In genomic region chr11:115612331-115612730, GRCh38 we compare ENCODE assay signal across 18 cellular contexts.
A peak's percentile ranks its signal among the peaks of the same experiment; 100 is the strongest.
DNase-seq lines count a peak whose midpoint lies in the region; ATAC-seq and TF ChIP-seq lines count a peak whose summit lies in the region.
"Had no signal": no experiment of that assay in that cellular context is flagged by ENCODE, and none has a peak within 500 bp of the region (broad histone marks: within the 10 kb centered on the region; RNA-seq: fewer than 3 reads in every experiment).

No MANE protein-coding gene starts in this region.

- CTCF ChIA-PET in activated CD8-positive, alpha-beta T cell treated with anti-CD3 and anti-CD28 coated beads for 36 hours (lab: Charles Lee), result no interaction called here

- peaks cover 3% of the 10 kb centered on the region for H3K9me3 Mint-ChIP-seq in activated CD8-positive, alpha-beta T cell treated with anti-CD3 and anti-CD28 coated beads for 36 hours
- H3K9me3 Mint-ChIP-seq: T-helper 2 cell treated with Interferon-gamma antibody and Interleukin-4, amounts not matched to agents 5 μg/mL and 100 μg/mL, for 36 hours had no signal

- no peaks in the 10 kb centered on the region for H3K36me3 Mint-ChIP-seq in activated CD8-positive, alpha-beta T cell treated with anti-CD3 and anti-CD28 coated beads for 36 hours (ENCODE audit: low read depth)
- H3K36me3 Mint-ChIP-seq: natural killer cell treated with Interleukin-12 subunit alpha and Interleukin-12 subunit beta and Interleukin-15 and Interleukin-18, amount 100 ng/mL, for 72 hours had no signal

- DNase-seq in ELF-1 (ENCODE audit: low read depth, low spot score) (peak; percentile 40), NCI-H69 (lab: John Stamatoyannopoulos, UW) (peak; percentile 72), fibroblast of gingiva (ENCODE audit: low read depth) (peak; percentile 33), myocyte (ENCODE audit: low read depth) (peak; percentile 2), cerebellar cortex (ENCODE audit: low spot score) (no peak), hepatic stellate cell (ENCODE audit: low spot score) (no peak)
- no peak for DNase-seq in activated CD8-positive, alpha-beta T cell treated with anti-CD3 and anti-CD28 coated beads for 36 hours
- DNase-seq: activated B cell treated with CpG ODN at 0.5 μM for 24 hours; activated naive CD4-positive, alpha-beta T cell treated with anti-CD3 and anti-CD28 coated beads for 36 hours; activated T-cell treated with anti-CD3 and anti-CD28 coated beads, Interleukin-2, amount 50 U/mL, for 48 hours; kidney glomerular epithelial cell; NCI-H1105; SK-N-SH; stimulated activated CD4-positive, alpha-beta T cell treated with anti-CD3 and anti-CD28 coated beads, Interleukin-4, amount 100 ng/mL, for 24 hours had no signal

- H3K27ac Mint-ChIP-seq in activated CD8-positive, alpha-beta T cell treated with anti-CD3 and anti-CD28 coated beads for 36 hours, result no peak overlapping the region
- H3K27ac Mint-ChIP-seq: activated B cell treated with CpG ODN at 0.5 μM for 24 hours; activated naive CD4-positive, alpha-beta T cell treated with anti-CD3 and anti-CD28 coated beads for 36 hours; natural killer cell treated with Interleukin-12 subunit alpha and Interleukin-12 subunit beta and Interleukin-15 and Interleukin-18, amount 100 ng/mL, for 72 hours; stimulated activated naive CD8-positive, alpha-beta T cell treated with anti-CD3 and anti-CD28 coated beads, Interleukin-15, Interleukin-2, amounts not matched to agents 100 ng/mL and 50 ng/mL, for 24 hours; T-helper 2 cell treated with Interferon-gamma antibody and Interleukin-4, amounts not matched to agents 5 μg/mL and 100 μg/mL, for 36 hours had no signal

- no peak overlapping the region for H3K4me3 Mint-ChIP-seq in activated CD8-positive, alpha-beta T cell treated with anti-CD3 and anti-CD28 coated beads for 36 hours
- H3K4me3 Mint-ChIP-seq: activated B cell treated with CpG ODN at 0.5 μM for 24 hours; activated naive CD4-positive, alpha-beta T cell treated with anti-CD3 and anti-CD28 coated beads for 36 hours; natural killer cell treated with Interleukin-12 subunit alpha and Interleukin-12 subunit beta and Interleukin-15 and Interleukin-18, amount 100 ng/mL, for 72 hours; stimulated activated naive CD8-positive, alpha-beta T cell treated with anti-CD3 and anti-CD28 coated beads, Interleukin-15, Interleukin-2, amounts not matched to agents 100 ng/mL and 50 ng/mL, for 24 hours; T-helper 2 cell treated with Interferon-gamma antibody and Interleukin-4, amounts not matched to agents 5 μg/mL and 100 μg/mL, for 36 hours had no signal

- no peak for ATAC-seq in activated CD8-positive, alpha-beta T cell treated with anti-CD3 and anti-CD28 coated beads for 36 hours
- no peak for ATAC-seq in GM18858 (IDR thresholded peaks at IDR 0.05; ENCODE audit: unreplicated experiment)
- ATAC-seq: natural killer cell treated with Interleukin-12 subunit alpha and Interleukin-12 subunit beta and Interleukin-15 and Interleukin-18, amount 100 ng/mL, for 72 hours had no signal

- POLR2A ChIA-PET in activated CD8-positive, alpha-beta T cell treated with anti-CD3 and anti-CD28 coated beads for 36 hours (lab: Charles Lee), result interaction anchor here (0.7 kb wide), 1 partner anchor 531 kb away, joined by 3 read pairs; no protein-coding TSS in a partner anchor

- intact Hi-C loops in activated CD8-positive, alpha-beta T cell treated with anti-CD3 and anti-CD28 coated beads for 36 hours (cut with micrococcal nuclease), result no loop called here

- H3K4me1 Mint-ChIP-seq in activated CD8-positive, alpha-beta T cell treated with anti-CD3 and anti-CD28 coated beads for 36 hours (ENCODE audit: low read depth), result no peaks in the 10 kb centered on the region
- H3K4me1 Mint-ChIP-seq: activated B cell treated with CpG ODN at 0.5 μM for 24 hours had no signal

- no peaks in the 10 kb centered on the region for H3K27me3 Mint-ChIP-seq in activated CD8-positive, alpha-beta T cell treated with anti-CD3 and anti-CD28 coated beads for 36 hours
- H3K27me3 Mint-ChIP-seq: activated B cell treated with CpG ODN at 0.5 μM for 24 hours; stimulated activated naive CD8-positive, alpha-beta T cell treated with anti-CD3 and anti-CD28 coated beads, Interleukin-15, Interleukin-2, amounts not matched to agents 100 ng/mL and 50 ng/mL, for 24 hours had no signal

- TF ChIP-seq CTCF in activated CD8-positive, alpha-beta T cell treated with anti-CD3 and anti-CD28 coated beads for 36 hours (IDR thresholded peaks at IDR 0.05), result no peak

Comparison
In these comparisons a context has a peak if more than half of its experiments do, and no peak if none do; other contexts are left out.
1. DNase-seq: peak in ELF-1 (single experiment), NCI-H69 (single experiment), fibroblast of gingiva (single experiment) and myocyte (single experiment); none in activated CD8-positive, alpha-beta T cell treated with anti-CD3 and anti-CD28 coated beads for 36 hours (single experiment), cerebellar cortex (single experiment) and hepatic stellate cell (single experiment).